4 cellular contexts compared by ENCODE assay signal in genomic region chr5:38989974-38990719, GRCh38.
A peak's percentile ranks its signal among the peaks of the same experiment; 100 is the strongest.
DNase-seq lines count a peak whose midpoint lies in the region; ATAC-seq, FAIRE-seq and TF ChIP-seq lines count a peak whose summit lies in the region.
"Not testable (repeated sequence)": the region's sequence is repeated elsewhere in the genome, so short reads cannot be mapped to it uniquely, and the experiment has no call there.

No MANE protein-coding gene starts in this region.

- peak; percentile 98 for FAIRE-seq in pancreas (lab: Jason Lieb, UNC)

- H3K27me3 Mint-ChIP-seq in central memory CD8-positive, alpha-beta T cell; endothelial cell (ENCODE audit: unreplicated experiment): not testable (repeated sequence)

- peak overlapping the region; percentile 76 for H3K27ac Mint-ChIP-seq in central memory CD8-positive, alpha-beta T cell (ENCODE audit: low read depth)
- not testable (repeated sequence) for H3K27ac Mint-ChIP-seq in endothelial cell (ENCODE audit: unreplicated experiment)

- intact Hi-C loops in pancreas (cut with DNase I): not testable (repeated sequence)

- not testable (repeated sequence) for H3K9me3 Mint-ChIP-seq in central memory CD8-positive, alpha-beta T cell; endothelial cell (ENCODE audit: unreplicated experiment)

- not testable (repeated sequence) for TF ChIP-seq CTCF in HEK293 (tag by site-specific recombination; IDR thresholded peaks at IDR 0.05); endothelial cell (IDR thresholded peaks at IDR 0.05; ENCODE audit: unreplicated experiment); pancreas (IDR thresholded peaks at IDR 0.05)

- H3K9me3 ChIP-seq in HEK293 (ENCODE audit: control insufficient read depth, insufficient read depth, low read depth, low read length); pancreas: not testable (repeated sequence)

- H3K4me1 ChIP-seq in HEK293 (ENCODE audit: control insufficient read depth, insufficient read depth, low read length); pancreas: not testable (repeated sequence)

- H3K4me3 ChIP-seq in HEK293 (ENCODE audit: low read depth, low read length); pancreas: not testable (repeated sequence)

- ATAC-seq in central memory CD8-positive, alpha-beta T cell (replicated peaks; ENCODE audit: extremely low read depth, poor library complexity, severe bottlenecking); pancreas: not testable (repeated sequence)

- DNase-seq in central memory CD8-positive, alpha-beta T cell (ENCODE audit: low spot score in 2 of 2); endothelial cell (ENCODE audit: low spot score); pancreas: not testable (repeated sequence)

- not testable (repeated sequence) for H3K27ac ChIP-seq in HEK293 (ENCODE audit: extremely low read depth, low read depth, low read length); pancreas

- POLR2A ChIA-PET in HEK293 (lab: Yijun Ruan, JAX): not testable (repeated sequence)

- peaks cover 7 to 14% of the 10 kb centered on the region in 2 experiments for H3K36me3 ChIP-seq in HEK293 (ENCODE audit: control insufficient read depth in 2 of 2, insufficient read depth in 1 of 2, low read length in 2 of 2)
- H3K36me3 ChIP-seq in pancreas: not testable (repeated sequence)

- peaks cover 50% of the 10 kb centered on the region for H3K4me1 Mint-ChIP-seq in central memory CD8-positive, alpha-beta T cell
- not testable (repeated sequence) for H3K4me1 Mint-ChIP-seq in endothelial cell (ENCODE audit: unreplicated experiment)

- WGBS in pancreas, 2 donors: 96 to 97% methylated on average over 13 of the region's 13 CpGs

- H3K4me3 Mint-ChIP-seq in central memory CD8-positive, alpha-beta T cell: not testable (repeated sequence)
- H3K4me3 Mint-ChIP-seq in endothelial cell (ENCODE audit: unreplicated experiment): peak overlapping the region; percentile 11

- peaks cover 33% of the 10 kb centered on the region for H3K36me3 Mint-ChIP-seq in central memory CD8-positive, alpha-beta T cell (ENCODE audit: insufficient read depth)
- peaks cover 43% of the 10 kb centered on the region for H3K36me3 Mint-ChIP-seq in endothelial cell (ENCODE audit: low read depth, unreplicated experiment)

- not testable (repeated sequence) for H3K27me3 ChIP-seq in pancreas

- CTCF ChIA-PET in HEK293 (lab: Yijun Ruan, JAX): not testable (repeated sequence)

TF ChIP-seq in HEK293, 187 proteins besides CTCF, POLR2A, EP300 and RAD21:
- peak; percentile 84; the same call in 1 of the 2 replicates for TF ChIP-seq ZNF146 (tag by site-specific recombination; IDR thresholded peaks at IDR 0.05)
